ENCODE assay signal across 17 cellular contexts in genomic region chr20:50367104-50367674, GRCh38.
A peak's percentile ranks its signal among the peaks of the same experiment; 100 is the strongest.
DNase-seq lines count a peak whose midpoint lies in the region; ATAC-seq, FAIRE-seq and TF ChIP-seq lines count a peak whose summit lies in the region.
"Had no signal": no experiment of that assay in that cellular context is flagged by ENCODE, and none has a peak within 500 bp of the region (broad histone marks: within the 10 kb centered on the region; RNA-seq: fewer than 3 reads in every experiment).

No MANE protein-coding gene starts in this region.

- DNase-seq in DND-41 (no peak), NCI-H69 (lab: John Stamatoyannopoulos, UW) (peak; percentile 4), hepatocyte (ENCODE audit: low spot score) (no peak), small intestine (no peak), OCI-LY7 (ENCODE audit: low spot score) (no peak), NCI-H774 (lab: John Stamatoyannopoulos, UW) (no peak), vagina (ENCODE audit: extremely low spot score in 2 of 2) (no peak), NCI-H1105 (lab: John Stamatoyannopoulos, UW) (no peak)
- DNase-seq: activated CD4-positive, alpha-beta T cell treated with anti-CD3 and anti-CD28 coated beads, Interleukin-2, amount 50 U/mL, for 48 hours; activated naive CD8-positive, alpha-beta T cell treated with anti-CD3 and anti-CD28 coated beads, Interleukin-2, amount 50 U/mL, for 24 hours; esophagus squamous epithelium; MV-4-11; natural killer cell had no signal

- H3K27me3 ChIP-seq in DND-41 (ENCODE audit: insufficient read depth, low read length, poor library complexity), result no peaks in the 10 kb centered on the region
- no peaks in the 10 kb centered on the region for H3K27me3 ChIP-seq in hepatocyte
- H3K27me3 ChIP-seq in small intestine (ENCODE audit: control insufficient read depth in 2 of 2, insufficient read depth in 2 of 2, low read length in 2 of 2), result no peaks in the 10 kb centered on the region
- H3K27me3 ChIP-seq in vagina, result no peaks in the 10 kb centered on the region
- H3K27me3 ChIP-seq: brain microvascular endothelial cell, esophagus squamous epithelium, pancreas had no signal

- H3K79me2 ChIP-seq in DND-41 (ENCODE audit: insufficient read depth, low read length) (no peaks in the 10 kb centered on the region), hepatocyte (no peaks in the 10 kb centered on the region), OCI-LY7 (ENCODE audit: insufficient read depth, low read depth, low read length) (no peaks in the 10 kb centered on the region)

- POLR2A ChIA-PET in OCI-LY7 (lab: Charles Lee), result no interaction called here

- intact Hi-C loops in OCI-LY7 (cut with micrococcal nuclease; ENCODE audit: unreplicated experiment), result no loop called here
- intact Hi-C loops in vagina (cut with DNase I), result no loop called here

- no peak for ATAC-seq in DND-41 (ENCODE audit: insufficient read depth, low read depth)
- ATAC-seq: activated naive CD8-positive, alpha-beta T cell treated with anti-CD3 and anti-CD28 coated beads, Interleukin-2, amount 50 U/mL, for 24 hours; natural killer cell had no signal

- no peak for FAIRE-seq in small intestine (lab: Jason Lieb, UNC)
- FAIRE-seq: keratinocyte, pancreas, urothelium cell line had no signal

- H3K27ac ChIP-seq in DND-41 (ENCODE audit: low read length) (no peak overlapping the region), hepatocyte (peak overlapping the region; percentile 65), small intestine (ENCODE audit: low read depth in 1 of 2, low read length in 1 of 2) (peak overlapping the region; percentile 52 to 64), OCI-LY7 (ENCODE audit: low read depth, low read length, poor library complexity, severe bottlenecking) (no peak overlapping the region), vagina (no peak overlapping the region)
- H3K27ac ChIP-seq: brain microvascular endothelial cell had no signal

- TF ChIP-seq CTCF in DND-41 (IDR thresholded peaks at IDR 0.05; ENCODE audit: borderline replicate concordance, extremely low read depth, low read length, poor library complexity, severe bottlenecking) (no peak), hepatocyte (IDR thresholded peaks at IDR 0.05; ENCODE audit: poor library complexity) (no peak), OCI-LY7 (conservative IDR thresholded peaks at IDR 0.05; ENCODE audit: low read length) (no peak), vagina (IDR thresholded peaks at IDR 0.05) (no peak)

- H3K36me3 ChIP-seq in DND-41 (ENCODE audit: insufficient read depth, low read length), result no peaks in the 10 kb centered on the region
- H3K36me3 ChIP-seq in hepatocyte (replicated peaks; ENCODE audit: insufficient read depth, low read depth), result no peaks in the 10 kb centered on the region
- no peaks in the 10 kb centered on the region for H3K36me3 ChIP-seq in small intestine (ENCODE audit: control insufficient read depth in 2 of 2, insufficient read depth in 2 of 2, low read length in 2 of 2)
- no peaks in the 10 kb centered on the region for H3K36me3 ChIP-seq in OCI-LY7 (ENCODE audit: insufficient read depth, low read length)
- H3K36me3 ChIP-seq in vagina, result no peaks in the 10 kb centered on the region
- H3K36me3 ChIP-seq: brain microvascular endothelial cell, esophagus squamous epithelium, pancreas had no signal

- BruUV-seq in OCI-LY7 (replicated peaks; lab: Mats Ljungman, UMichigan), result no TSS peak

- H3K9me2 ChIP-seq in hepatocyte (replicated peaks; ENCODE audit: insufficient read depth) (no peaks in the 10 kb centered on the region), OCI-LY7 (ENCODE audit: insufficient read depth, low read length) (no peaks in the 10 kb centered on the region)

- 39% methylated on average over 5 of the region's 5 CpGs for WGBS in hepatocyte (ENCODE audit: low lambda C conversion rate, missing lambda C conversion rate)
- WGBS in small intestine, 3 donors, result 29 to 46% (median 36%) methylated on average over 5 of the region's 5 CpGs

- peak overlapping the region; percentile 39; the same call in 1 of the 2 replicates for H3K4me2 ChIP-seq in DND-41 (ENCODE audit: insufficient read depth, low read length)
- peak overlapping the region; percentile 47 for H3K4me2 ChIP-seq in hepatocyte
- no peak overlapping the region for H3K4me2 ChIP-seq in OCI-LY7 (ENCODE audit: low read length)

- no peak overlapping the region for H2AFZ ChIP-seq in DND-41 (ENCODE audit: low read depth, low read length)
- no peak overlapping the region for H2AFZ ChIP-seq in hepatocyte
- no peak overlapping the region for H2AFZ ChIP-seq in OCI-LY7 (ENCODE audit: low read length)

- CTCF ChIA-PET in OCI-LY7 (lab: Charles Lee; ENCODE audit: unreplicated experiment), result no interaction called here

- 0 out of 2 replicates have a peak, but pooled peaks cover 3% of the 10 kb centered on the region for H4K20me1 ChIP-seq in DND-41 (ENCODE audit: insufficient read depth, low read length)
- H4K20me1 ChIP-seq in hepatocyte (ENCODE audit: insufficient read depth, poor library complexity, severe bottlenecking), result no peaks in the 10 kb centered on the region
- no peaks in the 10 kb centered on the region for H4K20me1 ChIP-seq in OCI-LY7 (ENCODE audit: insufficient read depth, low read length)

- H3K9ac ChIP-seq in DND-41 (ENCODE audit: low read depth, low read length), result no peak overlapping the region

- H3K4me1 ChIP-seq in DND-41 (ENCODE audit: insufficient read depth, low read length) (peaks cover 14% of the 10 kb centered on the region), hepatocyte (ENCODE audit: insufficient read depth) (peaks cover 21% of the 10 kb centered on the region), small intestine (ENCODE audit: control insufficient read depth in 2 of 2, insufficient read depth in 1 of 2, low read depth in 1 of 2, low read length in 1 of 2) (peaks cover 2 to 10% of the 10 kb centered on the region in 2 donors), OCI-LY7 (ENCODE audit: insufficient read depth, low read length, poor library complexity, severe bottlenecking) (no peaks in the 10 kb centered on the region), vagina (peaks cover 11% of the 10 kb centered on the region)

- H3K9me3 ChIP-seq in DND-41 (ENCODE audit: insufficient read depth, low read length, severe bottlenecking) (no peaks in the 10 kb centered on the region), hepatocyte (ENCODE audit: low read depth) (no peaks in the 10 kb centered on the region), small intestine (ENCODE audit: control insufficient read depth, low read depth) (no peaks in the 10 kb centered on the region), OCI-LY7 (ENCODE audit: low read length) (no peaks in the 10 kb centered on the region), vagina (no peaks in the 10 kb centered on the region)
- H3K9me3 ChIP-seq: esophagus squamous epithelium, pancreas had no signal

- H3K4me3 ChIP-seq in DND-41 (ENCODE audit: low read depth in 1 of 2, low read length in 2 of 2) (no peak overlapping the region), hepatocyte (no peak overlapping the region), small intestine (ENCODE audit: low read depth in 1 of 2, low read length in 2 of 2) (no peak overlapping the region), OCI-LY7 (ENCODE audit: low read depth, low read length, poor library complexity, severe bottlenecking) (no peak overlapping the region), vagina (no peak overlapping the region)
- H3K4me3 ChIP-seq: pancreas had no signal

- TF ChIP-seq POLR2A in vagina (IDR thresholded peaks at IDR 0.05), result no peak

Comparison
In these comparisons a context has a peak if more than half of its experiments do, and no peak if none do; other contexts are left out.
1. H3K27ac ChIP-seq: peak in hepatocyte (single experiment) and small intestine (2 of 2); none in DND-41 (single experiment), OCI-LY7 (single experiment) and vagina (single experiment).